10 cellular contexts compared by ENCODE assay signal in genomic region chr1:244361764-244362473, GRCh38.
DNase-seq lines count a peak whose midpoint lies in the region; ATAC-seq and TF ChIP-seq lines count a peak whose summit lies in the region.
"Had no signal": no experiment of that assay in that cellular context is flagged by ENCODE, and none has a peak within 500 bp of the region (broad histone marks: within the 10 kb centered on the region; RNA-seq: fewer than 3 reads in every experiment).

No MANE protein-coding gene starts in this region.

- H3K27me3 Mint-ChIP-seq in Caco-2 (ENCODE audit: insufficient read depth, unreplicated experiment) = no peaks in the 10 kb centered on the region
- H3K27me3 Mint-ChIP-seq: activated B cell treated with CpG ODN at 0.5 μM for 24 hours had no signal

- H3K9me3 ChIP-seq in Caco-2 = peaks cover 8% of the 10 kb centered on the region; the same call in 1 of the 2 replicates
- H3K9me3 ChIP-seq in SJSA1 (replicated peaks) = no peaks in the 10 kb centered on the region

- H3K27ac ChIP-seq in SJSA1 = peak overlapping the region; percentile 84

- H3K9me3 Mint-ChIP-seq in Caco-2 (ENCODE audit: unreplicated experiment) = no peaks in the 10 kb centered on the region

- H3K36me3 ChIP-seq in Caco-2 (ENCODE audit: control insufficient read depth, insufficient read depth, low read length) (no peaks in the 10 kb centered on the region), SJSA1 (no peaks in the 10 kb centered on the region)

- H3K4me3 ChIP-seq in Caco-2 (ENCODE audit: low read depth, low read length) (no peak overlapping the region), SJSA1 (peak overlapping the region; percentile 16), fibroblast of pulmonary artery (replicated peaks; ENCODE audit: low read depth, low read length) (peak overlapping the region; percentile 16)

- TF ChIP-seq CTCF in Caco-2 (IDR thresholded peaks at IDR 0.05; ENCODE audit: insufficient read depth in 1 of 2, low read depth in 1 of 2, low read length in 1 of 2, severe bottlenecking in 1 of 2, unreplicated experiment in 1 of 2) = no peak
- TF ChIP-seq CTCF in fibroblast of pulmonary artery (IDR thresholded peaks at IDR 0.05; ENCODE audit: low read length, missing control alignments) = no peak

- peak overlapping the region; percentile 85 for H3K27ac Mint-ChIP-seq in Caco-2 (ENCODE audit: unreplicated experiment)
- H3K27ac Mint-ChIP-seq: activated B cell treated with CpG ODN at 0.5 μM for 24 hours had no signal

- peaks cover 32% of the 10 kb centered on the region for H3K4me1 ChIP-seq in Caco-2
- H3K4me1 ChIP-seq in SJSA1 (replicated peaks) = peaks cover 29% of the 10 kb centered on the region

- POLR2A ChIA-PET in Caco-2 (lab: Charles Lee) = interaction anchor here (0.6 kb wide), 2 partner anchors 21 to 531 kb away, joined by 3 read pairs; no protein-coding TSS in a partner anchor

- intact Hi-C loops in Caco-2 (cut with micrococcal nuclease; ENCODE audit: unreplicated experiment) = loop anchor here (1.0 to 5.0 kb wide), 5 partner anchors 7 to 97 kb away; no protein-coding TSS in a partner anchor

- no peaks in the 10 kb centered on the region for H3K27me3 ChIP-seq in Caco-2 (replicated peaks; ENCODE audit: control insufficient read depth, insufficient read depth, low read length)
- H3K27me3 ChIP-seq in SJSA1 (replicated peaks) = no peaks in the 10 kb centered on the region

- TSS peak; percentile 79 for BruUV-seq in Caco-2 (replicated peaks; lab: Mats Ljungman, UMichigan)

- CTCF ChIA-PET in Caco-2 (lab: Charles Lee) = no interaction called here

- H3K36me3 Mint-ChIP-seq in Caco-2 (ENCODE audit: insufficient read depth, unreplicated experiment) = peaks cover 13% of the 10 kb centered on the region

- H3K4me3 Mint-ChIP-seq in Caco-2 (ENCODE audit: unreplicated experiment) = peak overlapping the region; percentile 65
- H3K4me3 Mint-ChIP-seq: activated B cell treated with CpG ODN at 0.5 μM for 24 hours had no signal

- peak; percentile 79 to 82 for DNase-seq in Caco-2
- peak; percentile 75 to 86 for DNase-seq in SJSA1 (ENCODE audit: low read depth in 1 of 2, low spot score in 2 of 2)
- DNase-seq in fibroblast of pulmonary artery (ENCODE audit: low read depth) = peak; percentile 72
- peak; percentile 66 for DNase-seq in non-pigmented ciliary epithelial cell (ENCODE audit: low read depth)
- no peak for DNase-seq in activated effector memory CD4-positive, alpha-beta T cell treated with Interleukin-2 at 50 U/mL for 16 hours
- DNase-seq in HT-29 (ENCODE audit: low spot score) = no peak
- DNase-seq in SKM-1 treated with dmso at 0.1 percent for 144 hours (lab: John Stamatoyannopoulos, UW; ENCODE audit: unreplicated experiment) = no peak
- DNase-seq: activated B cell treated with CpG ODN at 0.5 μM for 24 hours, cerebellar nuclear complex had no signal

- no peak for ATAC-seq in HG03135 (IDR thresholded peaks at IDR 0.05; ENCODE audit: unreplicated experiment)

- peaks cover 17% of the 10 kb centered on the region for H3K4me1 Mint-ChIP-seq in Caco-2 (ENCODE audit: low read depth, unreplicated experiment)
- H3K4me1 Mint-ChIP-seq: activated B cell treated with CpG ODN at 0.5 μM for 24 hours had no signal

Comparison
In these comparisons a context has a peak if more than half of its experiments do, and no peak if none do; other contexts are left out.
1. DNase-seq: peak in Caco-2 (2 of 2), SJSA1 (2 of 2), fibroblast of pulmonary artery (single experiment) and non-pigmented ciliary epithelial cell (single experiment); none in activated effector memory CD4-positive, alpha-beta T cell treated with Interleukin-2 at 50 U/mL for 16 hours (single experiment), HT-29 (single experiment) and SKM-1 treated with dmso at 0.1 percent for 144 hours (single experiment).